Comparison of ENCODE assay signal across 12 cellular contexts in genomic region chr12:27384261-27384590, GRCh38. TPM values are rescaled to one million over a fixed set of nuclear protein-coding genes. Genes with fewer than 3 reads are reported as not detected.
"Had no signal": no experiment of that assay in that cellular context is flagged by ENCODE, and none has a peak within 500 bp of the region (broad histone marks: within the 10 kb centered on the region; RNA-seq: fewer than 3 reads in every experiment).

No MANE protein-coding gene starts in this region.

- H3K27ac Mint-ChIP-seq: activated naive CD8-positive, alpha-beta T cell treated with anti-CD3 and anti-CD28 coated beads for 36 hours; dendritic cell treated with granulocyte-macrophage colony-stimulating factor and Interleukin-4, amounts not matched to agents 40 ng/mL and 50 ng/mL, for 4 days; immature natural killer cell; mesothelial cell of epicardium; naive thymus-derived CD8-positive, alpha-beta T cell had no signal

- H3K9me3 Mint-ChIP-seq: activated naive CD8-positive, alpha-beta T cell treated with anti-CD3 and anti-CD28 coated beads for 36 hours; activated T-cell treated with anti-CD3 and anti-CD28 coated beads, Interleukin-2, amount 50 U/mL, for 4 hours; dendritic cell treated with granulocyte-macrophage colony-stimulating factor and Interleukin-4, amounts not matched to agents 40 ng/mL and 50 ng/mL, for 4 days; immature natural killer cell; mesothelial cell of epicardium had no signal

- H3K27me3 Mint-ChIP-seq: activated naive CD8-positive, alpha-beta T cell treated with anti-CD3 and anti-CD28 coated beads for 36 hours; dendritic cell treated with granulocyte-macrophage colony-stimulating factor and Interleukin-4, amounts not matched to agents 40 ng/mL and 50 ng/mL, for 4 days had no signal

- H3K36me3 Mint-ChIP-seq: activated naive CD8-positive, alpha-beta T cell treated with anti-CD3 and anti-CD28 coated beads for 36 hours; immature natural killer cell; mesothelial cell of epicardium; naive thymus-derived CD8-positive, alpha-beta T cell had no signal

- H3K4me3 Mint-ChIP-seq: activated naive CD8-positive, alpha-beta T cell treated with anti-CD3 and anti-CD28 coated beads for 36 hours; activated T-cell treated with anti-CD3 and anti-CD28 coated beads, Interleukin-2, amount 50 U/mL, for 4 hours; dendritic cell treated with granulocyte-macrophage colony-stimulating factor and Interleukin-4, amounts not matched to agents 40 ng/mL and 50 ng/mL, for 4 days; immature natural killer cell; mesothelial cell of epicardium; naive thymus-derived CD8-positive, alpha-beta T cell had no signal

- H3K79me2 ChIP-seq: parathyroid adenoma had no signal

- H3K4me3 ChIP-seq: left lung, lung, thoracic aorta, upper lobe of left lung had no signal

- H3K27ac ChIP-seq: left lung, parathyroid adenoma, thoracic aorta, upper lobe of left lung, WERI-Rb-1 had no signal

- H3K9me3 ChIP-seq: left lung, thoracic aorta, upper lobe of left lung had no signal

- H3K36me3 ChIP-seq: thoracic aorta, upper lobe of left lung, WERI-Rb-1 had no signal

- H3K4me1 ChIP-seq: left lung, parathyroid adenoma, upper lobe of left lung had no signal

- H3K4me1 Mint-ChIP-seq: activated naive CD8-positive, alpha-beta T cell treated with anti-CD3 and anti-CD28 coated beads for 36 hours; immature natural killer cell; mesothelial cell of epicardium; naive thymus-derived CD8-positive, alpha-beta T cell had no signal

RNA-seq across cellular contexts. Expression of gene BMAL2, which starts 51.6 kb away (rescaled TPM):
- total RNA-seq: naive thymus-derived CD8-positive, alpha-beta T cell had no signal
